Comparison of ENCODE assay signal across 1 cellular context in the genomic region with DNA sequence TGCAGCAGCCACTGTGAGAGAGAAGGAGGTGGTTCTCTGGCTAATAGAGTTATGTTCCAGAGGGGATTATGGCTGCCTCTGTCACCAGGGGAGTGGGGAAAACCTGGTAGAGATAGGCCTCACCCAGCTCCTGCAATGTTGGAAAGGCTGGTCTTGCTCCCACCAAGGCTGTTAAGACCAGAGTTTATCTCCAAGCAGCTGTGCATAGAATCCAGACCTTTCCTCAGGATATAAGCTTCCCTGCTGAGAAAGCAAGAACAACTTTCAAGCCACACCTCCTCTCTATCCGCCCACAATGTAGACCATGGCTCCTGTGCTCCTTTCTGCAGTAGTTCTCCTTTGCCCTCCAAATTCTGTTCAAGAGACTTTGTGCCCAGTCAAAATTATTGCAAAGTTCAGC.
TF ChIP-seq lines count a peak whose summit lies in the region.

No MANE protein-coding gene starts in this region.

TF ChIP-seq in K562, 482 proteins besides CTCF, POLR2A, EP300 and RAD21 (continued from another document):
- TF ChIP-seq, protein P1, sequence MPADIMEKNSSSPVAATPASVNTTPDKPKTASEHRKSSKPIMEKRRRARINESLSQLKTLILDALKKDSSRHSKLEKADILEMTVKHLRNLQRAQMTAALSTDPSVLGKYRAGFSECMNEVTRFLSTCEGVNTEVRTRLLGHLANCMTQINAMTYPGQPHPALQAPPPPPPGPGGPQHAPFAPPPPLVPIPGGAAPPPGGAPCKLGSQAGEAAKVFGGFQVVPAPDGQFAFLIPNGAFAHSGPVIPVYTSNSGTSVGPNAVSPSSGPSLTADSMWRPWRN (IDR thresholded peaks at IDR 0.05; ENCODE audit: low read depth) = no peak
- TF ChIP-seq CBFA2T2 (conservative IDR thresholded peaks at IDR 0.05) = peak; percentile 22; the same call in 1 of the 2 replicates
TF ChIP-seq in K562: peak in this region for 2.
